In genomic region chr7:152120776-152121175, GRCh38 we compare ENCODE assay signal across 25 cellular contexts.
DNase-seq lines count a peak whose midpoint lies in the region; ATAC-seq and TF ChIP-seq lines count a peak whose summit lies in the region.
"Had no signal": no experiment of that assay in that cellular context is flagged by ENCODE, and none has a peak within 500 bp of the region (broad histone marks: within the 10 kb centered on the region; RNA-seq: fewer than 3 reads in every experiment).

No MANE protein-coding gene starts in this region.

- TF ChIP-seq POLR2A in esophagus muscularis mucosa (IDR thresholded peaks at IDR 0.05; ENCODE audit: low read depth): no peak

- H3K27ac ChIP-seq in cardiac muscle cell: peak overlapping the region; percentile 38
- H3K27ac ChIP-seq in esophagus muscularis mucosa (replicated peaks in 1 of 4): no peak overlapping the region
- H3K27ac ChIP-seq: BLaER1 had no signal

- TF ChIP-seq EP300 in esophagus muscularis mucosa (IDR thresholded peaks at IDR 0.05): no peak

- WGBS in esophagus muscularis mucosa: 95% methylated on average over 7 of the region's 7 CpGs

- H3K27ac Mint-ChIP-seq in effector memory CD8-positive, alpha-beta T cell: peak overlapping the region; percentile 26 to 31
- H3K27ac Mint-ChIP-seq in stimulated activated effector memory CD8-positive, alpha-beta T cell treated with anti-CD3 and anti-CD28 coated beads, Interleukin-12 subunit alpha, Interleukin-12 subunit beta, amount 100 ng/mL, for 72 hours: peak overlapping the region; percentile 63

- intact Hi-C loops in left ventricle myocardium superior (cut with micrococcal nuclease): no loop called here
- intact Hi-C loops in esophagus muscularis mucosa (cut with DNase I): no loop called here

- H3K4me1 ChIP-seq in cardiac muscle cell (ENCODE audit: low read depth): no peaks in the 10 kb centered on the region
- no peaks in the 10 kb centered on the region for H3K4me1 ChIP-seq in esophagus muscularis mucosa
- H3K4me1 ChIP-seq: BE2C, BLaER1 had no signal

- no peaks in the 10 kb centered on the region for H3K9me3 ChIP-seq in cardiac muscle cell (ENCODE audit: low read depth)
- peaks cover 0 to 7% (median 2%) of the 10 kb centered on the region in 4 donors for H3K9me3 ChIP-seq in esophagus muscularis mucosa
- H3K9me3 ChIP-seq: BE2C had no signal

- DNase-seq in cardiac muscle cell (ENCODE audit: low read depth in 1 of 2, low spot score in 1 of 2): no peak
- DNase-seq in left ventricle myocardium superior: no peak
- no peak for DNase-seq in effector memory CD8-positive, alpha-beta T cell
- DNase-seq in esophagus muscularis mucosa (ENCODE audit: extremely low spot score): peak; percentile 60
- DNase-seq in stimulated activated effector memory CD8-positive, alpha-beta T cell treated with anti-CD3 and anti-CD28 coated beads, Interleukin-12 subunit alpha, Interleukin-12 subunit beta, amount 100 ng/mL, for 72 hours (ENCODE audit: low spot score in 2 of 2): no peak
- DNase-seq in activated T-cell treated with anti-CD3 and anti-CD28 coated beads for 4 hours: no peak
- no peak for DNase-seq in iPS-NIHi11 (ENCODE audit: low spot score)
- DNase-seq: 8988T; ACHN; BE2C; C1 segment of cervical spinal cord; CD4-positive, alpha-beta memory T cell; CD4-positive, CD25-positive, alpha-beta regulatory T cell; CD8-positive, alpha-beta memory T cell; COR-L47; DMS 273 treated with DMSO at 0.1 percent for 48 hours; DMS153; DMS53; DMS79; DND-41; EL; GDM1 had no signal

- peaks cover 56% of the 10 kb centered on the region for H3K36me3 ChIP-seq in cardiac muscle cell
- peaks cover 53 to 98% (median 82%) of the 10 kb centered on the region in 4 donors for H3K36me3 ChIP-seq in esophagus muscularis mucosa

- no peaks in the 10 kb centered on the region for H3K27me3 Mint-ChIP-seq in effector memory CD8-positive, alpha-beta T cell
- H3K27me3 Mint-ChIP-seq: CD4-positive, alpha-beta memory T cell; CD4-positive, CD25-positive, alpha-beta regulatory T cell; CD8-positive, alpha-beta memory T cell had no signal

- no peaks in the 10 kb centered on the region for H3K9me3 Mint-ChIP-seq in effector memory CD8-positive, alpha-beta T cell
- H3K9me3 Mint-ChIP-seq in stimulated activated effector memory CD8-positive, alpha-beta T cell treated with anti-CD3 and anti-CD28 coated beads, Interleukin-12 subunit alpha, Interleukin-12 subunit beta, amount 100 ng/mL, for 72 hours: peaks cover 9% of the 10 kb centered on the region

- peaks cover 79% of the 10 kb centered on the region for H3K36me3 Mint-ChIP-seq in effector memory CD8-positive, alpha-beta T cell (ENCODE audit: insufficient read depth)
- H3K36me3 Mint-ChIP-seq in stimulated activated effector memory CD8-positive, alpha-beta T cell treated with anti-CD3 and anti-CD28 coated beads, Interleukin-12 subunit alpha, Interleukin-12 subunit beta, amount 100 ng/mL, for 72 hours: peaks cover 90% of the 10 kb centered on the region

- H3K4me1 Mint-ChIP-seq in effector memory CD8-positive, alpha-beta T cell (ENCODE audit: low read depth in 2 of 2): peaks cover 0 to 3% of the 10 kb centered on the region in 2 donors
- H3K4me1 Mint-ChIP-seq in stimulated activated effector memory CD8-positive, alpha-beta T cell treated with anti-CD3 and anti-CD28 coated beads, Interleukin-12 subunit alpha, Interleukin-12 subunit beta, amount 100 ng/mL, for 72 hours: peaks cover 5% of the 10 kb centered on the region
- H3K4me1 Mint-ChIP-seq: CD14-positive monocyte had no signal

- H3K27me3 ChIP-seq in cardiac muscle cell: no peaks in the 10 kb centered on the region
- no peaks in the 10 kb centered on the region for H3K27me3 ChIP-seq in esophagus muscularis mucosa
- H3K27me3 ChIP-seq: BE2C, BLaER1 had no signal

- H3K4me3 Mint-ChIP-seq in effector memory CD8-positive, alpha-beta T cell: no peak overlapping the region
- no peak overlapping the region for H3K4me3 Mint-ChIP-seq in stimulated activated effector memory CD8-positive, alpha-beta T cell treated with anti-CD3 and anti-CD28 coated beads, Interleukin-12 subunit alpha, Interleukin-12 subunit beta, amount 100 ng/mL, for 72 hours
- H3K4me3 Mint-ChIP-seq: CD14-positive monocyte; CD4-positive, alpha-beta memory T cell; CD4-positive, CD25-positive, alpha-beta regulatory T cell; CD8-positive, alpha-beta memory T cell had no signal

- TF ChIP-seq CTCF in cardiac muscle cell (IDR thresholded peaks at IDR 0.05; ENCODE audit: low read depth, low read length): no peak
- no peak for TF ChIP-seq CTCF in esophagus muscularis mucosa (IDR thresholded peaks at IDR 0.05)

- H3K4me3 ChIP-seq in cardiac muscle cell (no peak overlapping the region), esophagus muscularis mucosa (no peak overlapping the region)
- H3K4me3 ChIP-seq: BLaER1 had no signal

- no peak for ATAC-seq in left ventricle myocardium superior
- ATAC-seq in effector memory CD8-positive, alpha-beta T cell (replicated peaks): no peak
- ATAC-seq in stimulated activated effector memory CD8-positive, alpha-beta T cell treated with anti-CD3 and anti-CD28 coated beads, Interleukin-12 subunit alpha, Interleukin-12 subunit beta, amount 100 ng/mL, for 72 hours: no peak
- ATAC-seq in GM21526 (IDR thresholded peaks at IDR 0.05; ENCODE audit: low FRiP score, unreplicated experiment): no peak
